9 cellular contexts compared by ENCODE assay signal in the genomic region with DNA sequence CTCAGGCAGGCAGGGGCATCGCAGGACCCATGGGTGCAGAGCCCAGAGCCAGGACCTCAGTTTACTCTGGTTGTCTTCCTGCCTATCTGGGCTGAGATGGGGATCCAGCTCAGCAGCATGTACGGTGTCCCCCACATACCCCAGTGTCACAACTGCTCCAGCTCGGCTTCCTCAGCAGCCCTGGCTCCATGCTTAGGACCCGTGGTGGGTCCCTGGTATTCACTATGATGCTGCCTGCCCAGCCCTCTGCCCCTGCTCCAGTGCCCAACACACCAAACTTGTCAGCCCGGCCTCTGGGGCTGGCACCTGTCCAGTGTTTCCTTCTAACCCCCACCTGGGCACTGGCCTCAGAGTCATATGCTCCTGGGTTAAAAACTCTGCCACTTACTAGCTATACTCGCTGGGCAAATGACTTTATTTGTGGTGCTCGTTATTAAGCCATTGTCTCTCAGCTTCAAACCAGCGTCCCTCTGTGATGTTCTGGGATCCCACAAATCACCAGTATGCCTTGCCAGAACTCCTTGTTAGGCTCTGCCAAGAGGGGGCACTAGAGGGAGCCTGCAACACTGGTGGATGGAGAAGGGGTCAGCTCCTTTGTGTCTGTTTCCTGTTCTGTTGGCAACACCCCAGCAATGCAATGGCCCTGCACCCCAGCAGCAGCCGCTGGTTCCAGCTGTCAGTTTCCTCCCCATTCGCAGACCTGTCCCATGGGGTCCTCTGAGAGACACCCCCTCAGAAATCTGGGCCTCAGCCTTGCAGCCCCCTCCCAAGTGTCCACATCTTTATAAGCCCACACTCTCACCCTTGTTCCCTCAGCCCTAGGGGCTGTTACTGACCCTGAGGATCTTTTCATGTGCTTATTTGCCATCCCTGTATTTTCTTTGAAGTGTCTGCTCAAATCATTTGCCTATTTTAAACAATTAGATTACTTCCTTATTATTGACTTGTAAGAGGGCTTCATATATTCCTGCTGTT. TPM values are rescaled to one million over a fixed set of nuclear protein-coding genes. Genes with fewer than 3 reads are reported as not detected.
A peak's percentile ranks its signal among the peaks of the same experiment; 100 is the strongest.
DNase-seq lines count a peak whose midpoint lies in the region; ATAC-seq and TF ChIP-seq lines count a peak whose summit lies in the region.
"Had no signal": no experiment of that assay in that cellular context is flagged by ENCODE, and none has a peak within 500 bp of the region (broad histone marks: within the 10 kb centered on the region; RNA-seq: fewer than 3 reads in every experiment).

No MANE protein-coding gene starts in this region.

- no peak for TF ChIP-seq EP300 in Ishikawa (IDR thresholded peaks at IDR 0.05; ENCODE audit: borderline replicate concordance)

- no peak overlapping the region for H3K4me3 Mint-ChIP-seq in CD4-positive, alpha-beta T cell
- no peak overlapping the region for H3K4me3 Mint-ChIP-seq in activated T-cell treated with anti-CD3 and anti-CD28 coated beads, Interleukin-2, amount 50 U/mL, for 4 hours
- H3K4me3 Mint-ChIP-seq: CD4-positive, alpha-beta memory T cell had no signal

- H3K23ac ChIP-seq in mesenchymal stem cell (ENCODE audit: low read length in 2 of 2): no peak overlapping the region

- no peaks in the 10 kb centered on the region for H3K36me3 ChIP-seq in WERI-Rb-1
- no peaks in the 10 kb centered on the region for H3K36me3 ChIP-seq in mesenchymal stem cell (ENCODE audit: control insufficient read depth in 1 of 2, insufficient read depth in 2 of 2, low read depth in 1 of 2, low read length in 2 of 2)

- TF ChIP-seq CTCF in WERI-Rb-1 (IDR thresholded peaks at IDR 0.05; ENCODE audit: low read depth, low read length): peak; percentile 79
- TF ChIP-seq CTCF in CD4-positive, alpha-beta T cell (IDR thresholded peaks at IDR 0.05): no peak

- H2BK15ac ChIP-seq in mesenchymal stem cell (ENCODE audit: low read depth, poor library complexity, severe bottlenecking): no peak overlapping the region

- no peak overlapping the region for H3K18ac ChIP-seq in mesenchymal stem cell (ENCODE audit: low read depth in 1 of 2, low read length in 2 of 2)

- no peak overlapping the region for H3K4me2 ChIP-seq in mesenchymal stem cell (ENCODE audit: low read length, poor library complexity, severe bottlenecking)

- no peak overlapping the region for H2BK120ac ChIP-seq in mesenchymal stem cell (ENCODE audit: low read depth, low read length)

- peak; percentile 1; the same call in 1 of the 2 replicates for TF ChIP-seq RAD21 in Ishikawa (IDR thresholded peaks at IDR 0.05; ENCODE audit: low read depth)

- H3K4ac ChIP-seq in mesenchymal stem cell (ENCODE audit: low read depth in 1 of 2, low read length in 2 of 2): no peak overlapping the region

- no peaks in the 10 kb centered on the region for H3K9me3 Mint-ChIP-seq in CD4-positive, alpha-beta T cell
- H3K9me3 Mint-ChIP-seq in activated T-cell treated with anti-CD3 and anti-CD28 coated beads, Interleukin-2, amount 50 U/mL, for 4 hours: no peaks in the 10 kb centered on the region
- H3K9me3 Mint-ChIP-seq: CD4-positive, alpha-beta memory T cell had no signal

- H3K79me1 ChIP-seq in mesenchymal stem cell (replicated peaks; ENCODE audit: low read length, poor library complexity, severe bottlenecking): no peaks in the 10 kb centered on the region

- POLR2A ChIA-PET in CD4-positive, alpha-beta T cell (lab: Charles Lee): no interaction called here

- intact Hi-C loops in CD4-positive, alpha-beta T cell (cut with DNase I, micrococcal nuclease): loop anchor here in 1 of 2 experiments (10.0 kb wide), 1 partner anchor 625 kb away; no protein-coding TSS in a partner anchor

- no peak overlapping the region for H2AFZ ChIP-seq in mesenchymal stem cell (ENCODE audit: low read depth, low read length)

- H3K27me3 ChIP-seq in WERI-Rb-1 (ENCODE audit: insufficient read depth, low read depth, severe bottlenecking): no peaks in the 10 kb centered on the region
- peaks cover 0 to 40% of the 10 kb centered on the region in 2 experiments for H3K27me3 ChIP-seq in mesenchymal stem cell (ENCODE audit: control insufficient read depth in 1 of 2, insufficient read depth in 1 of 2, low read length in 2 of 2)
- H3K27me3 ChIP-seq in CD4-positive, alpha-beta T cell (ENCODE audit: control insufficient read depth, insufficient read depth, low read length): peaks cover 4% of the 10 kb centered on the region

- peak overlapping the region in 1 of 2 experiments; percentile 36 for H3K14ac ChIP-seq in mesenchymal stem cell (ENCODE audit: low read length in 2 of 2)

- H3K4me3 ChIP-seq in WERI-Rb-1 (ENCODE audit: low read depth, low read length) (no peak overlapping the region), mesenchymal stem cell (ENCODE audit: insufficient read depth in 1 of 2, low read depth in 1 of 2, low read length in 2 of 2) (no peak overlapping the region)

- no peak overlapping the region for H2BK5ac ChIP-seq in mesenchymal stem cell (ENCODE audit: low read depth, low read length, poor library complexity, severe bottlenecking)

- ATAC-seq in CD4-positive, alpha-beta T cell (ENCODE audit: poor library complexity): no peak
- no peak for ATAC-seq in activated T-cell treated with anti-CD3 and anti-CD28 coated beads, Interleukin-2, amount 50 U/mL, for 4 hours
- ATAC-seq in GM21619 (IDR thresholded peaks at IDR 0.05; ENCODE audit: unreplicated experiment): no peak

- H3K27ac ChIP-seq in WERI-Rb-1 (no peak overlapping the region), mesenchymal stem cell (ENCODE audit: low read length, poor library complexity, severe bottlenecking) (no peak overlapping the region)
- H3K27ac ChIP-seq in CD4-positive, alpha-beta T cell (ENCODE audit: low read depth, low read length): no peak overlapping the region

- no peaks in the 10 kb centered on the region for H3K36me3 Mint-ChIP-seq in CD4-positive, alpha-beta T cell (ENCODE audit: low read depth)
- no peaks in the 10 kb centered on the region for H3K36me3 Mint-ChIP-seq in activated T-cell treated with anti-CD3 and anti-CD28 coated beads, Interleukin-2, amount 50 U/mL, for 4 hours (ENCODE audit: insufficient read depth)
- H3K36me3 Mint-ChIP-seq: CD4-positive, alpha-beta memory T cell had no signal

- H2BK12ac ChIP-seq in mesenchymal stem cell (ENCODE audit: low read length in 2 of 2): no peak overlapping the region

- H2AK5ac ChIP-seq in mesenchymal stem cell (ENCODE audit: low read length, severe bottlenecking): no peak overlapping the region

- H3K9me3 ChIP-seq in WERI-Rb-1 (ENCODE audit: severe bottlenecking) (no peaks in the 10 kb centered on the region), mesenchymal stem cell (ENCODE audit: control insufficient read depth, low read length) (no peaks in the 10 kb centered on the region)
- no peaks in the 10 kb centered on the region for H3K9me3 ChIP-seq in CD4-positive, alpha-beta T cell (ENCODE audit: control insufficient read depth, low read length)

- peaks cover 23% of the 10 kb centered on the region for H3K27me3 Mint-ChIP-seq in CD4-positive, alpha-beta T cell
- peaks cover 9% of the 10 kb centered on the region for H3K27me3 Mint-ChIP-seq in activated T-cell treated with anti-CD3 and anti-CD28 coated beads, Interleukin-2, amount 50 U/mL, for 4 hours (ENCODE audit: low read depth)

- DNase-seq in NOMO-1 treated with DMSO at 0.1 percent for 48 hours (lab: John Stamatoyannopoulos, UW; ENCODE audit: unreplicated experiment): peak; percentile 3
- DNase-seq in NOMO-1 treated with dmso at 0.1 percent for 144 hours (lab: John Stamatoyannopoulos, UW; ENCODE audit: unreplicated experiment): no peak
- DNase-seq in WERI-Rb-1: peak; percentile 66
- DNase-seq in mesenchymal stem cell: no peak
- DNase-seq in CD4-positive, alpha-beta T cell: no peak
- no peak for DNase-seq in activated T-cell treated with anti-CD3 and anti-CD28 coated beads, Interleukin-2, amount 50 U/mL, for 4 hours
- DNase-seq: CD4-positive, alpha-beta memory T cell had no signal

- peaks cover 12% of the 10 kb centered on the region for H3K4me1 ChIP-seq in mesenchymal stem cell (ENCODE audit: control insufficient read depth, insufficient read depth, low read depth, low read length)

- no peak overlapping the region for H4K8ac ChIP-seq in mesenchymal stem cell (ENCODE audit: low read length)

- no peak overlapping the region for H3K9ac ChIP-seq in mesenchymal stem cell (ENCODE audit: low read length)

- CTCF ChIA-PET in CD4-positive, alpha-beta T cell (lab: Charles Lee): no interaction called here

- no peaks in the 10 kb centered on the region for H3K4me1 Mint-ChIP-seq in CD4-positive, alpha-beta T cell (ENCODE audit: low read depth)
- H3K4me1 Mint-ChIP-seq in activated T-cell treated with anti-CD3 and anti-CD28 coated beads, Interleukin-2, amount 50 U/mL, for 4 hours (ENCODE audit: low read depth): no peaks in the 10 kb centered on the region
- H3K4me1 Mint-ChIP-seq: CD4-positive, alpha-beta memory T cell had no signal

- peak overlapping the region; percentile 21 for H4K91ac ChIP-seq in mesenchymal stem cell (ENCODE audit: low read length)

- WGBS in mesenchymal stem cell: 68% methylated on average over 10 of the region's 10 CpGs

- no peak overlapping the region for H3K27ac Mint-ChIP-seq in CD4-positive, alpha-beta T cell
- H3K27ac Mint-ChIP-seq: CD4-positive, alpha-beta memory T cell had no signal

TF ChIP-seq in Ishikawa, 13 proteins besides CTCF, POLR2A, EP300 and RAD21 (continues in another document):
- TF ChIP-seq FOXM1 (IDR thresholded peaks at IDR 0.05; ENCODE audit: borderline replicate concordance, low read depth) (no peak), NFIC (IDR thresholded peaks at IDR 0.05) (no peak), ZBTB7A (IDR thresholded peaks at IDR 0.05; ENCODE audit: low read depth) (no peak), TCF12 (IDR thresholded peaks at IDR 0.05; ENCODE audit: low read depth) (no peak), YY1 (IDR thresholded peaks at IDR 0.05; ENCODE audit: low read depth) (no peak), EGR1 (IDR thresholded peaks at IDR 0.05) (no peak), TAF1 (IDR thresholded peaks at IDR 0.05; ENCODE audit: low read depth) (no peak), TEAD4 (IDR thresholded peaks at IDR 0.05) (no peak)

RNA-seq across cellular contexts. Expression of a gene that starts 24.1 kb away (rescaled TPM):
- 47.0 TPM for polyA plus RNA-seq in mesenchymal stem cell (2013, experiment 1 of 2)
- polyA plus RNA-seq in mesenchymal stem cell (2013, experiment 2 of 2): 48.0 TPM
- 10 to 100 TPM; 39.6 to 42.6 TPM for total RNA-seq in CD4-positive, alpha-beta T cell
- 10 to 100 TPM; 59.4 to 77.6 (median 72.2) TPM for total RNA-seq in activated T-cell treated with anti-CD3 and anti-CD28 coated beads, Interleukin-2, amount 50 U/mL, for 4 hours

Comparison
In these comparisons a context has a peak if more than half of its experiments do, and no peak if none do; other contexts are left out.
1. DNase-seq: peak in NOMO-1 treated with DMSO at 0.1 percent for 48 hours (single experiment) and WERI-Rb-1 (single experiment); none in NOMO-1 treated with dmso at 0.1 percent for 144 hours (single experiment), mesenchymal stem cell (single experiment), CD4-positive, alpha-beta T cell (0 of 10) and activated T-cell treated with anti-CD3 and anti-CD28 coated beads, Interleukin-2, amount 50 U/mL, for 4 hours (single experiment).